In the genomic region with DNA sequence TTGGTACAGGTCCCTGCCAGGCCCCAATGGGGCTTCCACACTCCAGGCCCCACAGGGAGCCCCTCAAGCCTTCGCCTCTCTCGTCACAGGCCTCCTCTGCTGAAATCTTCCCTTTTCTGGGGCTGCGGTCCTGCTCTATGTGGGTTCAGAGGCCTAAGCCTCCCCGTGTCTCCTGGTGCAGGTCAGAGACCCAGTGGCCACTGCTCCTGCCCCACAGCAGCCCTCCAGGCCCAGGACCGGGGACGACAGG, we compare ENCODE assay signal across 9 cellular contexts. TPM values are rescaled to one million over a fixed set of nuclear protein-coding genes. Genes with fewer than 3 reads are reported as not detected.
DNase-seq lines count a peak whose midpoint lies in the region; ATAC-seq and TF ChIP-seq lines count a peak whose summit lies in the region.
"Had no signal": no experiment of that assay in that cellular context is flagged by ENCODE, and none has a peak within 500 bp of the region (broad histone marks: within the 10 kb centered on the region; RNA-seq: fewer than 3 reads in every experiment).

No MANE protein-coding gene starts in this region.

- H3K9me3 ChIP-seq in hepatocyte (ENCODE audit: low read depth), result no peaks in the 10 kb centered on the region

- peak overlapping the region; percentile 96 for H3K27ac Mint-ChIP-seq in stimulated activated effector memory CD8-positive, alpha-beta T cell treated with anti-CD3 and anti-CD28 coated beads, Interleukin-12 subunit alpha, Interleukin-12 subunit beta, amount 100 ng/mL, for 72 hours
- no peak overlapping the region for H3K27ac Mint-ChIP-seq in progenitor cell of endocrine pancreas

- H3K36me3 ChIP-seq in hepatocyte (replicated peaks; ENCODE audit: insufficient read depth, low read depth), result no peaks in the 10 kb centered on the region

- WGBS in hepatocyte (ENCODE audit: low lambda C conversion rate, missing lambda C conversion rate), result 83% methylated on average over 6 of the region's 6 CpGs

- H2AFZ ChIP-seq in hepatocyte, result no peak overlapping the region

- H3K27me3 Mint-ChIP-seq in progenitor cell of endocrine pancreas, result peaks cover 3% of the 10 kb centered on the region

- H3K9me3 Mint-ChIP-seq in stimulated activated effector memory CD8-positive, alpha-beta T cell treated with anti-CD3 and anti-CD28 coated beads, Interleukin-12 subunit alpha, Interleukin-12 subunit beta, amount 100 ng/mL, for 72 hours, result no peaks in the 10 kb centered on the region
- no peaks in the 10 kb centered on the region for H3K9me3 Mint-ChIP-seq in progenitor cell of endocrine pancreas (ENCODE audit: low read depth)

- H3K4me1 Mint-ChIP-seq in stimulated activated effector memory CD8-positive, alpha-beta T cell treated with anti-CD3 and anti-CD28 coated beads, Interleukin-12 subunit alpha, Interleukin-12 subunit beta, amount 100 ng/mL, for 72 hours, result peaks cover 57% of the 10 kb centered on the region
- peaks cover 10% of the 10 kb centered on the region for H3K4me1 Mint-ChIP-seq in progenitor cell of endocrine pancreas (ENCODE audit: low read depth)

- no peaks in the 10 kb centered on the region for H4K20me1 ChIP-seq in hepatocyte (ENCODE audit: insufficient read depth, poor library complexity, severe bottlenecking)

- no peak for TF ChIP-seq POLR2A in GM18505 (IDR thresholded peaks at IDR 0.05; ENCODE audit: borderline replicate concordance, extremely low read depth, insufficient read depth, insufficient read length)

- no peak overlapping the region for H3K4me3 ChIP-seq in hepatocyte

- peak overlapping the region; percentile 86 for H3K27ac ChIP-seq in hepatocyte

- no peak overlapping the region for H3K4me2 ChIP-seq in hepatocyte

- DNase-seq in hepatocyte (ENCODE audit: low spot score), result no peak
- no peak for DNase-seq in stimulated activated effector memory CD8-positive, alpha-beta T cell treated with anti-CD3 and anti-CD28 coated beads, Interleukin-12 subunit alpha, Interleukin-12 subunit beta, amount 100 ng/mL, for 72 hours (ENCODE audit: low spot score in 2 of 2)
- no peak for DNase-seq in progenitor cell of endocrine pancreas (ENCODE audit: low spot score, unreplicated experiment)
- DNase-seq: NCI-H524 treated with DMSO at 0.1 percent for 48 hours had no signal

- H3K4me1 ChIP-seq in hepatocyte (ENCODE audit: insufficient read depth), result peaks cover 26% of the 10 kb centered on the region

- H3K27me3 ChIP-seq in hepatocyte, result no peaks in the 10 kb centered on the region

- TF ChIP-seq CTCF in hepatocyte (IDR thresholded peaks at IDR 0.05; ENCODE audit: poor library complexity) (no peak), progenitor cell of endocrine pancreas (IDR thresholded peaks at IDR 0.05; ENCODE audit: unreplicated experiment) (no peak)

- H3K36me3 Mint-ChIP-seq in stimulated activated effector memory CD8-positive, alpha-beta T cell treated with anti-CD3 and anti-CD28 coated beads, Interleukin-12 subunit alpha, Interleukin-12 subunit beta, amount 100 ng/mL, for 72 hours, result peaks cover 6% of the 10 kb centered on the region
- H3K36me3 Mint-ChIP-seq in progenitor cell of endocrine pancreas (ENCODE audit: insufficient read depth), result no peaks in the 10 kb centered on the region

- peak overlapping the region; percentile 67 for H3K4me3 Mint-ChIP-seq in stimulated activated effector memory CD8-positive, alpha-beta T cell treated with anti-CD3 and anti-CD28 coated beads, Interleukin-12 subunit alpha, Interleukin-12 subunit beta, amount 100 ng/mL, for 72 hours
- no peak overlapping the region for H3K4me3 Mint-ChIP-seq in progenitor cell of endocrine pancreas (ENCODE audit: low read depth)

- ATAC-seq in GM18505 (IDR thresholded peaks at IDR 0.05; ENCODE audit: unreplicated experiment), result peak; percentile 7
- ATAC-seq in SK-N-SH treated with all-trans-retinoic acid at 6 μM for 48 hours, result peak; percentile 18; the same call in 1 of the 3 replicates
- ATAC-seq in stimulated activated effector memory CD8-positive, alpha-beta T cell treated with anti-CD3 and anti-CD28 coated beads, Interleukin-12 subunit alpha, Interleukin-12 subunit beta, amount 100 ng/mL, for 72 hours, result peak; percentile 12
- no peak for ATAC-seq in HG03571 (IDR thresholded peaks at IDR 0.05; ENCODE audit: unreplicated experiment)
- no peak for ATAC-seq in HG02678 (IDR thresholded peaks at IDR 0.05; ENCODE audit: unreplicated experiment)
- no peak for ATAC-seq in GM21825 (IDR thresholded peaks at IDR 0.05; ENCODE audit: unreplicated experiment)

- no peaks in the 10 kb centered on the region for H3K79me2 ChIP-seq in hepatocyte

- no peaks in the 10 kb centered on the region for H3K9me2 ChIP-seq in hepatocyte (replicated peaks; ENCODE audit: insufficient read depth)

TF ChIP-seq in SK-N-SH treated with all-trans-retinoic acid at 6 μM for 48 hours, 23 proteins besides CTCF, POLR2A, EP300 and RAD21:
- TF ChIP-seq ARNTL (CRISPR knock-in tag; IDR thresholded peaks at IDR 0.05; ENCODE audit: borderline replicate concordance, low read depth) (no peak), CSRNP3 (CRISPR knock-in tag; IDR thresholded peaks at IDR 0.05) (no peak), ISL1 (CRISPR knock-in tag; IDR thresholded peaks at IDR 0.05) (no peak), TOX (CRISPR knock-in tag; IDR thresholded peaks at IDR 0.05; ENCODE audit: borderline replicate concordance) (no peak), ZC3H10 (CRISPR knock-in tag; IDR thresholded peaks at IDR 0.05) (no peak), ZNF70 (CRISPR knock-in tag; IDR thresholded peaks at IDR 0.05) (no peak)

RNA-seq across cellular contexts. Expression of gene IFITM3, which starts 5.9 kb away (rescaled TPM):
- total RNA-seq in hepatocyte (166 and 182 TPM in 2 replicates), progenitor cell of endocrine pancreas (99.3 and 105 TPM in 2 replicates)
- 2,035 and 2,121 TPM in 2 replicates for polyA plus RNA-seq in hepatocyte

RNA-seq across cellular contexts. Expression of gene IFITM1, which starts 12.7 kb away (rescaled TPM):
- total RNA-seq in hepatocyte, result 98.0 and 98.9 TPM in 2 replicates
- 159 and 201 TPM in 2 replicates for polyA plus RNA-seq in hepatocyte
- total RNA-seq in progenitor cell of endocrine pancreas, result 2.3 TPM in 2 replicates

RNA-seq across cellular contexts. Expression of gene IFITM2, which starts 18.9 kb away (rescaled TPM):
- total RNA-seq in hepatocyte (59.2 and 74.6 TPM in 2 replicates), progenitor cell of endocrine pancreas (33.2 and 33.5 TPM in 2 replicates)
- 504 and 535 TPM in 2 replicates for polyA plus RNA-seq in hepatocyte

RNA-seq across cellular contexts. Expression of gene IFITM5, which starts 27.2 kb away (rescaled TPM):
- not detected in 2 replicates for total RNA-seq in hepatocyte
- 0.36 TPM in 1 of 2 replicates, not detected in the other for polyA plus RNA-seq in hepatocyte
- not detected in 2 replicates for total RNA-seq in progenitor cell of endocrine pancreas

RNA-seq across cellular contexts. Expression of gene PGGHG, which starts 37.6 kb away (rescaled TPM):
- 12.0 and 19.2 TPM in 2 replicates for total RNA-seq in hepatocyte
- 27.9 and 44.0 TPM in 2 replicates for polyA plus RNA-seq in hepatocyte
- total RNA-seq in progenitor cell of endocrine pancreas, result 67.0 and 74.7 TPM in 2 replicates

Comparison
In these comparisons a context has a peak if more than half of its experiments do, and no peak if none do; other contexts are left out.
1. ATAC-seq: peak in GM18505 (single experiment), SK-N-SH treated with all-trans-retinoic acid at 6 μM for 48 hours (single experiment) and stimulated activated effector memory CD8-positive, alpha-beta T cell treated with anti-CD3 and anti-CD28 coated beads, Interleukin-12 subunit alpha, Interleukin-12 subunit beta, amount 100 ng/mL, for 72 hours (single experiment); none in HG03571 (single experiment), HG02678 (single experiment) and GM21825 (single experiment).
2. RNA of gene IFITM1, which starts 12.7 kb away (total RNA-seq): 98.0 to 98.9 TPM in hepatocyte; 2.3 TPM in progenitor cell of endocrine pancreas; every median in the first group is over 10 times any median in the second.